9 cellular contexts compared by ENCODE assay signal in the genomic region with DNA sequence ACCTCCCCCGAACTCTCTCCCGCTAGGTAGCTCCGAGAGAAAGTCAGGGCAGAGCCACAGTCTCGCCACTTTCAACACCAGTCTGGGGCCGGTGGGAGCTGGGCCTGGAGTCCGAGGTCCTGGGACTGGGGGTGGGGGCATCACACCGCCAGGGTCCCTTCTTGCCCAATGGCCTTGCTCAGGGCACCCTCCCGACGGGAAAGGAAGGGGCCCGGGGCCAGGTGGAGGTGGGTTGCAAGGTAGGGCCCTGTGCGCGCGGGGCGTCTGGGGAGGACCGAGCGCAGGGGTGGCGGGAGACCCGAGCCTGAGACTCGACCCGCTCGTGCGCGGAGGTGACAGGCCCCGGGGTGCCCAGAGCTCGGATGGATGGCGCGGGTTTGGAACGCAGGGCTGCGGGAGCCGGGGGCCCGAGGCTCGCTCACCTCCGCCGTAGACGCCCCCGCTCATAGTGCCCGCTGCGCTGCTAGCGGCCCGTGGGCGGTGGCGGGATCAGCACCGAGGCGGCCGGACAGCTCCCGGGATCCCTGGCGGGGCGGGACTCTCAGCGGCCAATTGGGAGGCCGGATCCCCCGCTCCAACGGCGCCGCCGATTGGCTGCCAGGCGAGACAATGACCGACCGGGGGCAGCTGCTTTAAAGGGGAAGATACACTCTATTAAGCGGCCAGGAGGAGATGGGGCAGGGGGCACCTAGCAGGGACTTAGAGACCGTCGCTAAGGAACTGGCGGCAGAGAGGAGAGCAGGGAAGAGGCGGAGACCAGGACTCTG. TPM values are rescaled to one million over a fixed set of nuclear protein-coding genes. Genes with fewer than 3 reads are reported as not detected.
DNase-seq lines count a peak whose midpoint lies in the region; ATAC-seq and TF ChIP-seq lines count a peak whose summit lies in the region.
"Had no signal": no experiment of that assay in that cellular context is flagged by ENCODE, and none has a peak within 500 bp of the region (broad histone marks: within the 10 kb centered on the region; RNA-seq: fewer than 3 reads in every experiment).

A gene (minus strand): TSS at position 541 of the 767 bp plus-strand sequence. CDS start 94 bp downstream, at position 447.

- H3K23ac ChIP-seq in H9 (ENCODE audit: insufficient read length, low read depth, low read length), result no peak within 1 kb of the TSS

- no peaks in the 10 kb centered on the region for H3K9me3 ChIP-seq in H9 (ENCODE audit: control insufficient read depth, low read depth, low read length)
- no peaks in the 10 kb centered on the region for H3K9me3 ChIP-seq in effector memory CD4-positive, alpha-beta T cell (ENCODE audit: control insufficient read depth, low read length)

- H2AK5ac ChIP-seq in H9 (ENCODE audit: insufficient read length, low read length), result no peak within 1 kb of the TSS

- H3K36me3 ChIP-seq in effector memory CD4-positive, alpha-beta T cell (ENCODE audit: control insufficient read depth, insufficient read depth, low read length), result no peaks in the 10 kb centered on the region

- no peak within 1 kb of the TSS for H4K91ac ChIP-seq in H9 (ENCODE audit: insufficient read length, low read depth, low read length)

- H3K4ac ChIP-seq in H9 (ENCODE audit: low read depth, low read length), result no peak within 1 kb of the TSS

- peak; percentile 49 for ATAC-seq in activated T-helper 17 cell treated with anti-CD3 and anti-CD28 coated beads, Interleukin-2, amount 50 U/mL, for 72 hours (replicated peaks)
- ATAC-seq in left cardiac atrium (peak; percentile 74 to 76), HG03565 (IDR thresholded peaks at IDR 0.05; ENCODE audit: unreplicated experiment) (no peak)

- peak within 1 kb of the TSS; percentile 14 to 51; a peak in 2 of 5 replicates for H3K4me3 Mint-ChIP-seq in H9
- H3K4me3 Mint-ChIP-seq in activated T-helper 17 cell treated with anti-CD3 and anti-CD28 coated beads, Interleukin-2, amount 50 U/mL, for 72 hours, result no peak within 1 kb of the TSS
- H3K4me3 Mint-ChIP-seq in progenitor cell of endocrine pancreas (ENCODE audit: low read depth), result no peak within 1 kb of the TSS

- H3K4me1 Mint-ChIP-seq in H9 (peaks cover 4 to 5% of the 10 kb centered on the region in 2 experiments; a peak in 3 of 4 replicates), progenitor cell of endocrine pancreas (ENCODE audit: low read depth) (no peaks in the 10 kb centered on the region)
- H3K4me1 Mint-ChIP-seq in activated T-helper 17 cell treated with anti-CD3 and anti-CD28 coated beads, Interleukin-2, amount 50 U/mL, for 72 hours, result peaks cover 5% of the 10 kb centered on the region

- no peak within 1 kb of the TSS for H3T11ph ChIP-seq in H9 (ENCODE audit: low read length)

- no peak within 1 kb of the TSS for H3K27ac ChIP-seq in H9 (ENCODE audit: insufficient read length, low read depth, low read length)
- no peak within 1 kb of the TSS for H3K27ac ChIP-seq in effector memory CD4-positive, alpha-beta T cell (ENCODE audit: insufficient read depth, low read length, poor library complexity, severe bottlenecking)
- H3K27ac ChIP-seq: epithelial cell of prostate had no signal

- no peak within 1 kb of the TSS for H3K9ac ChIP-seq in H9 (ENCODE audit: extremely low read depth, insufficient read length, low read length)

- H3K9me3 Mint-ChIP-seq in H9, result no peaks in the 10 kb centered on the region
- no peaks in the 10 kb centered on the region for H3K9me3 Mint-ChIP-seq in activated T-helper 17 cell treated with anti-CD3 and anti-CD28 coated beads, Interleukin-2, amount 50 U/mL, for 72 hours
- no peaks in the 10 kb centered on the region for H3K9me3 Mint-ChIP-seq in progenitor cell of endocrine pancreas (ENCODE audit: low read depth)

- no peak within 1 kb of the TSS for H2BK5ac ChIP-seq in H9 (ENCODE audit: insufficient read length, low read length)

- H2AFZ ChIP-seq in H9 (ENCODE audit: low read length), result no peak within 1 kb of the TSS

- no peak within 1 kb of the TSS for H2BK120ac ChIP-seq in H9 (ENCODE audit: low read depth, low read length, poor library complexity, severe bottlenecking)

- DNase-seq in H9 (peak; percentile 91), NCI-H510A (lab: John Stamatoyannopoulos, UW) (peak; percentile 58), left cardiac atrium (peak; percentile 60), progenitor cell of endocrine pancreas (ENCODE audit: low spot score, unreplicated experiment) (peak; percentile 62), DMS114 treated with DMSO at 0.1 percent for 48 hours (lab: John Stamatoyannopoulos, UW; ENCODE audit: unreplicated experiment) (no peak)
- DNase-seq in effector memory CD4-positive, alpha-beta T cell, result no peak

- peaks cover 78% of the 10 kb centered on the region for H3K27me3 Mint-ChIP-seq in H9 (ENCODE audit: low read depth)
- peaks cover 25% of the 10 kb centered on the region for H3K27me3 Mint-ChIP-seq in activated T-helper 17 cell treated with anti-CD3 and anti-CD28 coated beads, Interleukin-2, amount 50 U/mL, for 72 hours
- peaks cover 46% of the 10 kb centered on the region for H3K27me3 Mint-ChIP-seq in progenitor cell of endocrine pancreas

- no peak within 1 kb of the TSS for H3K14ac ChIP-seq in H9 (ENCODE audit: insufficient read depth, low read length)

- no peak within 1 kb of the TSS for H4K8ac ChIP-seq in H9 (replicated peaks; ENCODE audit: insufficient read length, low read depth, low read length)

- H3K4me3 ChIP-seq in effector memory CD4-positive, alpha-beta T cell (ENCODE audit: insufficient read depth, low read depth, low read length, poor library complexity, severe bottlenecking), result no peak within 1 kb of the TSS

- no peak within 1 kb of the TSS for H2BK15ac ChIP-seq in H9 (ENCODE audit: low read depth, low read length)

- no peak within 1 kb of the TSS for H3K27ac Mint-ChIP-seq in H9
- no peak within 1 kb of the TSS for H3K27ac Mint-ChIP-seq in activated T-helper 17 cell treated with anti-CD3 and anti-CD28 coated beads, Interleukin-2, amount 50 U/mL, for 72 hours
- no peak within 1 kb of the TSS for H3K27ac Mint-ChIP-seq in progenitor cell of endocrine pancreas

- H3K27me3 ChIP-seq in H9 (ENCODE audit: insufficient read depth, low read length), result peaks cover 13% of the 10 kb centered on the region
- H3K27me3 ChIP-seq in effector memory CD4-positive, alpha-beta T cell (replicated peaks; ENCODE audit: control insufficient read depth, insufficient read depth, low read length, poor library complexity, severe bottlenecking), result peaks cover 26% of the 10 kb centered on the region

- H2BK12ac ChIP-seq in H9 (ENCODE audit: insufficient read length, low read depth, low read length), result no peak within 1 kb of the TSS

- peak within 1 kb of the TSS; percentile 44 for H3K4me2 ChIP-seq in H9 (ENCODE audit: insufficient read depth, insufficient read length, low read length)

- H3K79me2 ChIP-seq in H9 (ENCODE audit: insufficient read depth, low read length), result no peaks in the 10 kb centered on the region

- H3K56ac ChIP-seq in H9 (ENCODE audit: insufficient read length, low read depth, low read length), result no peak within 1 kb of the TSS

- intact Hi-C loops in left cardiac atrium (cut with DNase I), result no loop called here

- H3K4me1 ChIP-seq in H9 (ENCODE audit: insufficient read depth, low read length), result no peaks in the 10 kb centered on the region
- peaks cover 6% of the 10 kb centered on the region for H3K4me1 ChIP-seq in effector memory CD4-positive, alpha-beta T cell (ENCODE audit: control insufficient read depth, insufficient read depth, low read length, poor library complexity, severe bottlenecking)

- H3K36me3 Mint-ChIP-seq in H9 (ENCODE audit: insufficient read depth in 1 of 3, low read depth in 3 of 3), result no peaks in the 10 kb centered on the region
- no peaks in the 10 kb centered on the region for H3K36me3 Mint-ChIP-seq in activated T-helper 17 cell treated with anti-CD3 and anti-CD28 coated beads, Interleukin-2, amount 50 U/mL, for 72 hours (ENCODE audit: low read depth)
- no peaks in the 10 kb centered on the region for H3K36me3 Mint-ChIP-seq in progenitor cell of endocrine pancreas (ENCODE audit: insufficient read depth)

- no peak within 1 kb of the TSS for H3K18ac ChIP-seq in H9 (ENCODE audit: insufficient read length, low read depth, low read length)

- no peaks in the 10 kb centered on the region for H3K23me2 ChIP-seq in H9 (ENCODE audit: insufficient read length, low read depth, low read length, poor library complexity, severe bottlenecking)

- WGBS in H9 (ENCODE audit: extremely low coverage, insufficient read length, low lambda C conversion rate), result no CpG with 5 or more reads among the region's 63 CpGs

- H2BK20ac ChIP-seq in H9 (ENCODE audit: low read depth, low read length, poor library complexity, severe bottlenecking), result no peak within 1 kb of the TSS

- H4K5ac ChIP-seq in H9 (ENCODE audit: insufficient read length, low read depth, low read length), result no peak within 1 kb of the TSS

- H3K79me1 ChIP-seq in H9 (ENCODE audit: insufficient read depth, low read depth, low read length, poor library complexity, severe bottlenecking), result no peaks in the 10 kb centered on the region

- TF ChIP-seq CTCF in H9 (conservative IDR thresholded peaks at IDR 0.05), result no peak
- TF ChIP-seq CTCF in progenitor cell of endocrine pancreas (IDR thresholded peaks at IDR 0.05; ENCODE audit: unreplicated experiment), result no peak

- no peaks in the 10 kb centered on the region for H4K20me1 ChIP-seq in H9 (ENCODE audit: control insufficient read depth, insufficient read depth, insufficient read length)

RNA-seq across cellular contexts. Expression of the gene that starts here (rescaled TPM):
- 0.33 and 0.50 TPM in 2 replicates for total RNA-seq in H9 (2021)
- not detected for total RNA-seq in activated T-helper 17 cell treated with anti-CD3 and anti-CD28 coated beads, Interleukin-2, amount 50 U/mL, for 72 hours
- not detected for total RNA-seq in left cardiac atrium
- 4.1 and 4.2 TPM in 2 replicates for total RNA-seq in progenitor cell of endocrine pancreas

Comparison
In these comparisons a context has a peak if more than half of its experiments do, and no peak if none do; other contexts are left out.
1. Peak in DNase-seq and H3K4me2 ChIP-seq in H9; RNA of the gene not detected or under 1 TPM.
2. Peak in ATAC-seq in activated T-helper 17 cell treated with anti-CD3 and anti-CD28 coated beads, Interleukin-2, amount 50 U/mL, for 72 hours; RNA of the gene not detected or under 1 TPM.
3. Peak in DNase-seq and ATAC-seq in left cardiac atrium; RNA of the gene not detected or under 1 TPM.
4. DNase-seq: peak in NCI-H510A (single experiment) and progenitor cell of endocrine pancreas (single experiment); none in DMS114 treated with DMSO at 0.1 percent for 48 hours (single experiment) and effector memory CD4-positive, alpha-beta T cell (0 of 3).
5. H3K4me3 Mint-ChIP-seq: peak in H9 (2 of 2); none in activated T-helper 17 cell treated with anti-CD3 and anti-CD28 coated beads, Interleukin-2, amount 50 U/mL, for 72 hours (single experiment) and progenitor cell of endocrine pancreas (single experiment).